In genomic region chr11:59266491-59266890, GRCh38 we compare ENCODE assay signal across 1 cellular context.
TF ChIP-seq lines count a peak whose summit lies in the region.

No MANE protein-coding gene starts in this region.

TF ChIP-seq in GM12878, 131 proteins besides CTCF, POLR2A, EP300 and RAD21:
- TF ChIP-seq PML (IDR thresholded peaks at IDR 0.05; ENCODE audit: low read length) (no peak), ESRRA (IDR thresholded peaks at IDR 0.05; ENCODE audit: low read length) (no peak), PBX3 (IDR thresholded peaks at IDR 0.05; ENCODE audit: insufficient replicate concordance, low read depth, low read length) (no peak), KAT2A (conservative IDR thresholded peaks at IDR 0.05; ENCODE audit: control insufficient read depth, low read depth, low read length) (no peak), STAT3 (IDR thresholded peaks at IDR 0.05; ENCODE audit: low read depth, low read length) (no peak), BMI1 (IDR thresholded peaks at IDR 0.05; ENCODE audit: borderline replicate concordance) (no peak), FOXK2 (IDR thresholded peaks at IDR 0.05) (no peak), EZH2 (IDR thresholded peaks at IDR 0.05; ENCODE audit: borderline replicate concordance, control insufficient read depth, low read depth, low read length) (no peak), ZBED1 (IDR thresholded peaks at IDR 0.05; ENCODE audit: borderline replicate concordance) (no peak), ZNF274 (IDR thresholded peaks at IDR 0.05; ENCODE audit: insufficient read depth, insufficient read length) (no peak)
- TF ChIP-seq, protein P1, sequence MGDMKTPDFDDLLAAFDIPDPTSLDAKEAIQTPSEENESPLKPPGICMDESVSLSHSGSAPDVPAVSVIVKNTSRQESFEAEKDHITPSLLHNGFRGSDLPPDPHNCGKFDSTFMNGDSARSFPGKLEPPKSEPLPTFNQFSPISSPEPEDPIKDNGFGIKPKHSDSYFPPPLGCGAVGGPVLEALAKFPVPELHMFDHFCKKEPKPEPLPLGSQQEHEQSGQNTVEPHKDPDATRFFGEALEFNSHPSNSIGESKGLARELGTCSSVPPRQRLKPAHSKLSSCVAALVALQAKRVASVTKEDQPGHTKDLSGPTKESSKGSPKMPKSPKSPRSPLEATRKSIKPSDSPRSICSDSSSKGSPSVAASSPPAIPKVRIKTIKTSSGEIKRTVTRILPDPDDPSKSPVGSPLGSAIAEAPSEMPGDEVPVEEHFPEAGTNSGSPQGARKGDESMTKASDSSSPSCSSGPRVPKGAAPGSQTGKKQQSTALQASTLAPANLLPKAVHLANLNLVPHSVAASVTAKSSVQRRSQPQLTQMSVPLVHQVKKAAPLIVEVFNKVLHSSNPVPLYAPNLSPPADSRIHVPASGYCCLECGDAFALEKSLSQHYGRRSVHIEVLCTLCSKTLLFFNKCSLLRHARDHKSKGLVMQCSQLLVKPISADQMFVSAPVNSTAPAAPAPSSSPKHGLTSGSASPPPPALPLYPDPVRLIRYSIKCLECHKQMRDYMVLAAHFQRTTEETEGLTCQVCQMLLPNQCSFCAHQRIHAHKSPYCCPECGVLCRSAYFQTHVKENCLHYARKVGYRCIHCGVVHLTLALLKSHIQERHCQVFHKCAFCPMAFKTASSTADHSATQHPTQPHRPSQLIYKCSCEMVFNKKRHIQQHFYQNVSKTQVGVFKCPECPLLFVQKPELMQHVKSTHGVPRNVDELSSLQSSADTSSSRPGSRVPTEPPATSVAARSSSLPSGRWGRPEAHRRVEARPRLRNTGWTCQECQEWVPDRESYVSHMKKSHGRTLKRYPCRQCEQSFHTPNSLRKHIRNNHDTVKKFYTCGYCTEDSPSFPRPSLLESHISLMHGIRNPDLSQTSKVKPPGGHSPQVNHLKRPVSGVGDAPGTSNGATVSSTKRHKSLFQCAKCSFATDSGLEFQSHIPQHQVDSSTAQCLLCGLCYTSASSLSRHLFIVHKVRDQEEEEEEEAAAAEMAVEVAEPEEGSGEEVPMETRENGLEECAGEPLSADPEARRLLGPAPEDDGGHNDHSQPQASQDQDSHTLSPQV (IDR thresholded peaks at IDR 0.05) = no peak
